ENCODE assay signal across 20 cellular contexts in the genomic region with DNA sequence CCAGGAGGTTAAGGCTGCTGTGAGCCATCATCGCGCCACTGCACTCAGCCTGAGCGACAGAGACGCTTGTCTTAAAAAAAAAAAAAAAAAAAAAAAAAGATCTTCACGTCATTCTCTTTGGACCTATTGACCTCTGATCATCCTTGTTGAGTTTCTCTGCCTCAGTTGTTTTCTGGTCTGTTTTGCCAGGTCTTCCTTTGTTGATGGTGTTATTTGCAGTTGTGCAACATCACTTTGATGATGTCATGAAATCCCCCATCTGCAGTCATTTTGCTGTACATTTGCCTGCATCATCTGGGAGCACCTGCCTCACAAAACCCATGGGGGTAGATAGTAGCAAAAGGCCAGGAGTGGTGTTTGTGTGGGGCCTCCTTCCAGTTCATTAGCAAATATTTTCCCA.
"Had no signal": no experiment of that assay in that cellular context is flagged by ENCODE, and none has a peak within 500 bp of the region (broad histone marks: within the 10 kb centered on the region; RNA-seq: fewer than 3 reads in every experiment).

No MANE protein-coding gene starts in this region.

- H3K9me3 Mint-ChIP-seq: naive thymus-derived CD4-positive, alpha-beta T cell; stimulated activated naive B cell treated with anti-CD40 and anti-IgM and Interleukin-4, amounts not matched to agents 10 μg/mL and 1 μg/mL and 100 μg/mL, for 72 hours; stimulated activated naive CD8-positive, alpha-beta T cell treated with anti-CD3 and anti-CD28 coated beads, Interleukin-15, amount 100 ng/mL, for 72 hours had no signal

- H3K4me1 ChIP-seq: heart left ventricle, psoas muscle, testis, tibial nerve, upper lobe of right lung, vagina had no signal

- H3K4me3 ChIP-seq: heart left ventricle, psoas muscle, spleen, testis, tibial nerve, upper lobe of right lung, vagina had no signal

- H3K4me3 Mint-ChIP-seq: naive thymus-derived CD4-positive, alpha-beta T cell; stimulated activated naive CD8-positive, alpha-beta T cell treated with anti-CD3 and anti-CD28 coated beads, Interleukin-15, amount 100 ng/mL, for 72 hours had no signal

- DNase-seq: dermis blood vessel endothelial cell; foreskin melanocyte; heart left ventricle; hypothalamus; kidney glomerular epithelial cell; naive thymus-derived CD4-positive, alpha-beta T cell; psoas muscle; retina; spleen; stimulated activated CD4-positive, alpha-beta T cell treated with anti-CD3 and anti-CD28 coated beads, Interleukin-15, amount 100 ng/mL, for 24 hours; stimulated activated CD4-positive, alpha-beta T cell treated with anti-CD3 and anti-CD28 coated beads, Interleukin-1b, Interleukin-23, amount 100 ng/mL, for 48 hours; stimulated activated CD4-positive, alpha-beta T cell treated with anti-CD3 and anti-CD28 coated beads, Interleukin-4, amount 100 ng/mL, for 24 hours; stimulated activated naive B cell treated with anti-CD40 and anti-IgM and Interleukin-4, amounts not matched to agents 10 μg/mL and 1 μg/mL and 100 μg/mL, for 72 hours; stimulated activated naive CD8-positive, alpha-beta T cell treated with anti-CD3 and anti-CD28 coated beads, Interleukin-15, amount 100 ng/mL, for 72 hours; testis; upper lobe of right lung had no signal

- H3K27ac ChIP-seq: heart left ventricle, neutrophil, psoas muscle, spleen, testis, tibial nerve, upper lobe of right lung, vagina had no signal

- ATAC-seq: heart left ventricle; naive thymus-derived CD4-positive, alpha-beta T cell; psoas muscle; sciatic nerve; stimulated activated naive B cell treated with anti-CD40 and anti-IgM and Interleukin-4, amounts not matched to agents 10 μg/mL and 1 μg/mL and 100 μg/mL, for 72 hours; stimulated activated naive CD8-positive, alpha-beta T cell treated with anti-CD3 and anti-CD28 coated beads, Interleukin-15, amount 100 ng/mL, for 72 hours; upper lobe of right lung had no signal

- H3K27me3 Mint-ChIP-seq: naive thymus-derived CD4-positive, alpha-beta T cell; stimulated activated naive B cell treated with anti-CD40 and anti-IgM and Interleukin-4, amounts not matched to agents 10 μg/mL and 1 μg/mL and 100 μg/mL, for 72 hours; stimulated activated naive CD8-positive, alpha-beta T cell treated with anti-CD3 and anti-CD28 coated beads, Interleukin-15, amount 100 ng/mL, for 72 hours had no signal

- H3K27me3 ChIP-seq: heart left ventricle, neutrophil, spleen, testis, tibial nerve, upper lobe of right lung, vagina had no signal

- H3K27ac Mint-ChIP-seq: naive thymus-derived CD4-positive, alpha-beta T cell had no signal
